1 cellular context compared by ENCODE assay signal in genomic region chr1:206224190-206224776, GRCh38. TPM values are rescaled to one million over a fixed set of nuclear protein-coding genes. Genes with fewer than 3 reads are reported as not detected.
"Had no signal": no experiment of that assay in that cellular context is flagged by ENCODE, and none has a peak within 500 bp of the region (broad histone marks: within the 10 kb centered on the region; RNA-seq: fewer than 3 reads in every experiment).

No MANE protein-coding gene starts in this region.

RNA-seq across cellular contexts. Expression of gene FAM72A, which starts 21.6 kb away (rescaled TPM):
- total RNA-seq: bronchial epithelial cell had no signal
